Comparison of ENCODE assay signal across 2 cellular contexts in the genomic region with DNA sequence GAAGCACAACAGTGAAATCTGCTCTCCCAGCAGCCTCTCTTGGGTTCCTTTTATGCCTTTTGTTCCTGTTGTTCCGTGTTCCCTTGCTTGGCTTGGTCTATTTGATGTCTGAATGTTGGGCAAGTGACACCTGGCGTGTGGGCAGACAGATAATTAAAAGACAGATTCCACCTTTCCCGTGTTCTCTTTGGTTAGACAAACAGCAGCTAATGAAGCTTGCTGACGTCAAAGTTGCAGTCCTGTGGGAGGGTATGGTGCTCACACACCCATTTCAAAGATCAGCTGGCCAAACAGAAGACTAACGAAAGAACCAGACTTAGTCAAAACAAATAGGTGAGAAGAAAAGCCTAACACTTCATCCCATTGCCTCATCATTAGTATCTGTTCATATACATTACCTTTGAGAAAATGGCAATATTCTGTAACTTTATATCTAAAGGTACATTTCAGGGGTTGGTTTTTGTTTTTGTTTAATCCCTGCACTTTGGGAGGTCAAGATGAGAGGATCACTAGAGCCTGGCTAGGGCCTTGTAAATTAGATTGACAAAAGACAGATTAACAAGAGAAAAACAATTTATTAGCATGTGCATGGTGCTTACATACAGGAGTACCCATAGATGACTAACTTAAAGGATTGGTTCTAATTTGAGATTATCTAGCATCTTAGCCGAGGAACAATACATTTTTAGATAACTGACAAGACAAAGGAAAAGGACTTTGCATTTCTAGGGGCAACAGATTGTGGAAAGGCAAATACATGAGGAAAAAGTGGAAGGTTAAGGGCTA.
TF ChIP-seq lines count a peak whose summit lies in the region.

No MANE protein-coding gene starts in this region.

TF ChIP-seq in GM23338, 12 proteins besides CTCF, POLR2A, EP300 and RAD21:
- TF ChIP-seq CREB1 (CRISPR knock-in tag; IDR thresholded peaks at IDR 0.05; ENCODE audit: low read depth) (0 out of 2 replicates have a peak, but pooled peaks have one; percentile 27), NANOG (IDR thresholded peaks at IDR 0.05; ENCODE audit: borderline replicate concordance) (peak; percentile 81)
- TF ChIP-seq, protein P1, sequence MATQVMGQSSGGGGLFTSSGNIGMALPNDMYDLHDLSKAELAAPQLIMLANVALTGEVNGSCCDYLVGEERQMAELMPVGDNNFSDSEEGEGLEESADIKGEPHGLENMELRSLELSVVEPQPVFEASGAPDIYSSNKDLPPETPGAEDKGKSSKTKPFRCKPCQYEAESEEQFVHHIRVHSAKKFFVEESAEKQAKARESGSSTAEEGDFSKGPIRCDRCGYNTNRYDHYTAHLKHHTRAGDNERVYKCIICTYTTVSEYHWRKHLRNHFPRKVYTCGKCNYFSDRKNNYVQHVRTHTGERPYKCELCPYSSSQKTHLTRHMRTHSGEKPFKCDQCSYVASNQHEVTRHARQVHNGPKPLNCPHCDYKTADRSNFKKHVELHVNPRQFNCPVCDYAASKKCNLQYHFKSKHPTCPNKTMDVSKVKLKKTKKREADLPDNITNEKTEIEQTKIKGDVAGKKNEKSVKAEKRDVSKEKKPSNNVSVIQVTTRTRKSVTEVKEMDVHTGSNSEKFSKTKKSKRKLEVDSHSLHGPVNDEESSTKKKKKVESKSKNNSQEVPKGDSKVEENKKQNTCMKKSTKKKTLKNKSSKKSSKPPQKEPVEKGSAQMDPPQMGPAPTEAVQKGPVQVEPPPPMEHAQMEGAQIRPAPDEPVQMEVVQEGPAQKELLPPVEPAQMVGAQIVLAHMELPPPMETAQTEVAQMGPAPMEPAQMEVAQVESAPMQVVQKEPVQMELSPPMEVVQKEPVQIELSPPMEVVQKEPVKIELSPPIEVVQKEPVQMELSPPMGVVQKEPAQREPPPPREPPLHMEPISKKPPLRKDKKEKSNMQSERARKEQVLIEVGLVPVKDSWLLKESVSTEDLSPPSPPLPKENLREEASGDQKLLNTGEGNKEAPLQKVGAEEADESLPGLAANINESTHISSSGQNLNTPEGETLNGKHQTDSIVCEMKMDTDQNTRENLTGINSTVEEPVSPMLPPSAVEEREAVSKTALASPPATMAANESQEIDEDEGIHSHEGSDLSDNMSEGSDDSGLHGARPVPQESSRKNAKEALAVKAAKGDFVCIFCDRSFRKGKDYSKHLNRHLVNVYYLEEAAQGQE (IDR thresholded peaks at IDR 0.05; ENCODE audit: unreplicated experiment), result no peak

TF ChIP-seq in H1, 55 proteins besides CTCF, POLR2A, EP300 and RAD21:
- 0 out of 2 replicates have a peak, but pooled peaks have one; percentile 23 for TF ChIP-seq CREB1 (IDR thresholded peaks at IDR 0.05)
- TF ChIP-seq KDM1A (IDR thresholded peaks at IDR 0.05; ENCODE audit: borderline replicate concordance, low read length), result peak; percentile 92
- no peak for TF ChIP-seq GTF2F1 (IDR thresholded peaks at IDR 0.05; ENCODE audit: borderline replicate concordance, low read depth, low read length)
- TF ChIP-seq GABPA (IDR thresholded peaks at IDR 0.05; ENCODE audit: borderline replicate concordance, insufficient read depth, low read length), result no peak
- TF ChIP-seq HDAC2 (IDR thresholded peaks at IDR 0.05; ENCODE audit: borderline replicate concordance in 1 of 2, low read depth in 2 of 2, low read length in 2 of 2), result peak in 1 of 2 experiments; percentile 57; a peak in 1 of 4 replicates
- no peak for TF ChIP-seq RFX5 (IDR thresholded peaks at IDR 0.05; ENCODE audit: borderline replicate concordance, low read depth, low read length)
- TF ChIP-seq TBP (IDR thresholded peaks at IDR 0.05; ENCODE audit: low read depth, low read length), result no peak
- no peak for TF ChIP-seq POU5F1 (IDR thresholded peaks at IDR 0.05; ENCODE audit: low read depth, low read length)
- TF ChIP-seq, protein P2, sequence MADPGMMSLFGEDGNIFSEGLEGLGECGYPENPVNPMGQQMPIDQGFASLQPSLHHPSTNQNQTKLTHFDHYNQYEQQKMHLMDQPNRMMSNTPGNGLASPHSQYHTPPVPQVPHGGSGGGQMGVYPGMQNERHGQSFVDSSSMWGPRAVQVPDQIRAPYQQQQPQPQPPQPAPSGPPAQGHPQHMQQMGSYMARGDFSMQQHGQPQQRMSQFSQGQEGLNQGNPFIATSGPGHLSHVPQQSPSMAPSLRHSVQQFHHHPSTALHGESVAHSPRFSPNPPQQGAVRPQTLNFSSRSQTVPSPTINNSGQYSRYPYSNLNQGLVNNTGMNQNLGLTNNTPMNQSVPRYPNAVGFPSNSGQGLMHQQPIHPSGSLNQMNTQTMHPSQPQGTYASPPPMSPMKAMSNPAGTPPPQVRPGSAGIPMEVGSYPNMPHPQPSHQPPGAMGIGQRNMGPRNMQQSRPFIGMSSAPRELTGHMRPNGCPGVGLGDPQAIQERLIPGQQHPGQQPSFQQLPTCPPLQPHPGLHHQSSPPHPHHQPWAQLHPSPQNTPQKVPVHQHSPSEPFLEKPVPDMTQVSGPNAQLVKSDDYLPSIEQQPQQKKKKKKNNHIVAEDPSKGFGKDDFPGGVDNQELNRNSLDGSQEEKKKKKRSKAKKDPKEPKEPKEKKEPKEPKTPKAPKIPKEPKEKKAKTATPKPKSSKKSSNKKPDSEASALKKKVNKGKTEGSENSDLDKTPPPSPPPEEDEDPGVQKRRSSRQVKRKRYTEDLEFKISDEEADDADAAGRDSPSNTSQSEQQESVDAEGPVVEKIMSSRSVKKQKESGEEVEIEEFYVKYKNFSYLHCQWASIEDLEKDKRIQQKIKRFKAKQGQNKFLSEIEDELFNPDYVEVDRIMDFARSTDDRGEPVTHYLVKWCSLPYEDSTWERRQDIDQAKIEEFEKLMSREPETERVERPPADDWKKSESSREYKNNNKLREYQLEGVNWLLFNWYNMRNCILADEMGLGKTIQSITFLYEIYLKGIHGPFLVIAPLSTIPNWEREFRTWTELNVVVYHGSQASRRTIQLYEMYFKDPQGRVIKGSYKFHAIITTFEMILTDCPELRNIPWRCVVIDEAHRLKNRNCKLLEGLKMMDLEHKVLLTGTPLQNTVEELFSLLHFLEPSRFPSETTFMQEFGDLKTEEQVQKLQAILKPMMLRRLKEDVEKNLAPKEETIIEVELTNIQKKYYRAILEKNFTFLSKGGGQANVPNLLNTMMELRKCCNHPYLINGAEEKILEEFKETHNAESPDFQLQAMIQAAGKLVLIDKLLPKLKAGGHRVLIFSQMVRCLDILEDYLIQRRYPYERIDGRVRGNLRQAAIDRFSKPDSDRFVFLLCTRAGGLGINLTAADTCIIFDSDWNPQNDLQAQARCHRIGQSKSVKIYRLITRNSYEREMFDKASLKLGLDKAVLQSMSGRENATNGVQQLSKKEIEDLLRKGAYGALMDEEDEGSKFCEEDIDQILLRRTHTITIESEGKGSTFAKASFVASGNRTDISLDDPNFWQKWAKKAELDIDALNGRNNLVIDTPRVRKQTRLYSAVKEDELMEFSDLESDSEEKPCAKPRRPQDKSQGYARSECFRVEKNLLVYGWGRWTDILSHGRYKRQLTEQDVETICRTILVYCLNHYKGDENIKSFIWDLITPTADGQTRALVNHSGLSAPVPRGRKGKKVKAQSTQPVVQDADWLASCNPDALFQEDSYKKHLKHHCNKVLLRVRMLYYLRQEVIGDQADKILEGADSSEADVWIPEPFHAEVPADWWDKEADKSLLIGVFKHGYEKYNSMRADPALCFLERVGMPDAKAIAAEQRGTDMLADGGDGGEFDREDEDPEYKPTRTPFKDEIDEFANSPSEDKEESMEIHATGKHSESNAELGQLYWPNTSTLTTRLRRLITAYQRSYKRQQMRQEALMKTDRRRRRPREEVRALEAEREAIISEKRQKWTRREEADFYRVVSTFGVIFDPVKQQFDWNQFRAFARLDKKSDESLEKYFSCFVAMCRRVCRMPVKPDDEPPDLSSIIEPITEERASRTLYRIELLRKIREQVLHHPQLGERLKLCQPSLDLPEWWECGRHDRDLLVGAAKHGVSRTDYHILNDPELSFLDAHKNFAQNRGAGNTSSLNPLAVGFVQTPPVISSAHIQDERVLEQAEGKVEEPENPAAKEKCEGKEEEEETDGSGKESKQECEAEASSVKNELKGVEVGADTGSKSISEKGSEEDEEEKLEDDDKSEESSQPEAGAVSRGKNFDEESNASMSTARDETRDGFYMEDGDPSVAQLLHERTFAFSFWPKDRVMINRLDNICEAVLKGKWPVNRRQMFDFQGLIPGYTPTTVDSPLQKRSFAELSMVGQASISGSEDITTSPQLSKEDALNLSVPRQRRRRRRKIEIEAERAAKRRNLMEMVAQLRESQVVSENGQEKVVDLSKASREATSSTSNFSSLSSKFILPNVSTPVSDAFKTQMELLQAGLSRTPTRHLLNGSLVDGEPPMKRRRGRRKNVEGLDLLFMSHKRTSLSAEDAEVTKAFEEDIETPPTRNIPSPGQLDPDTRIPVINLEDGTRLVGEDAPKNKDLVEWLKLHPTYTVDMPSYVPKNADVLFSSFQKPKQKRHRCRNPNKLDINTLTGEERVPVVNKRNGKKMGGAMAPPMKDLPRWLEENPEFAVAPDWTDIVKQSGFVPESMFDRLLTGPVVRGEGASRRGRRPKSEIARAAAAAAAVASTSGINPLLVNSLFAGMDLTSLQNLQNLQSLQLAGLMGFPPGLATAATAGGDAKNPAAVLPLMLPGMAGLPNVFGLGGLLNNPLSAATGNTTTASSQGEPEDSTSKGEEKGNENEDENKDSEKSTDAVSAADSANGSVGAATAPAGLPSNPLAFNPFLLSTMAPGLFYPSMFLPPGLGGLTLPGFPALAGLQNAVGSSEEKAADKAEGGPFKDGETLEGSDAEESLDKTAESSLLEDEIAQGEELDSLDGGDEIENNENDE (IDR thresholded peaks at IDR 0.05; ENCODE audit: insufficient replicate concordance, low read length), result peak; percentile 61
